In the genomic region with DNA sequence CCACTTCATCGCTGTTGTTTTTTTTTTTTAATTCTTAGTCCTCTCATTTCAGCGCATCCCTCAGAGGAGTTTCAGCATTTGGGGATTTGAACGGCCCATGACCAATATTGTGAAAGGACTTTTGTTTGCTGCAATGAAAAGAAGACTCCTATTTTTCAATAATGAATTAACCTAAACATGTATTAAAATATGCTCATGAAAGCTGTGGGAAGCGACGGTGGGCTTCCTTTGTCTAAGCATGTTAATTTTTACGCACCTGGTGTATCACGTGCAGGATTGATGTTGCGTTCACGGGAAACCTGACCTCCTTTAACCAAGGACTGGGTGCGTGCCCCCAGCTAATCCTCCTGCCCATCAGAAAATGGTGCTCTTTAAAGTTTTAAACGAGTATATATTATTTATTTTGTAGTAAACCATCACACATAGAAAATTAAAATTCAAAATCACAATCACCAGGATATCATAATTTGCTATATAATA, we compare ENCODE assay signal across 9 cellular contexts. TPM values are rescaled to one million over a fixed set of nuclear protein-coding genes. Genes with fewer than 3 reads are reported as not detected.
A peak's percentile ranks its signal among the peaks of the same experiment; 100 is the strongest.
DNase-seq lines count a peak whose midpoint lies in the region; ATAC-seq and TF ChIP-seq lines count a peak whose summit lies in the region.
"Had no signal": no experiment of that assay in that cellular context is flagged by ENCODE, and none has a peak within 500 bp of the region (broad histone marks: within the 10 kb centered on the region; RNA-seq: fewer than 3 reads in every experiment).

No MANE protein-coding gene starts in this region.

- no peaks in the 10 kb centered on the region for H3K27me3 ChIP-seq in Karpas-422 (ENCODE audit: low read length)
- peaks cover 65% of the 10 kb centered on the region for H3K27me3 ChIP-seq in endodermal cell (ENCODE audit: control insufficient read depth, insufficient read depth, low read length, poor library complexity, severe bottlenecking)
- H3K27me3 ChIP-seq in trophoblast cell (ENCODE audit: insufficient read depth, low read length): peaks cover 3% of the 10 kb centered on the region

- no peak overlapping the region for H2BK12ac ChIP-seq in trophoblast cell (ENCODE audit: low read length)

- no peak overlapping the region for H2BK120ac ChIP-seq in trophoblast cell (ENCODE audit: insufficient read depth, low read length, poor library complexity)

- no peaks in the 10 kb centered on the region for H3K36me3 Mint-ChIP-seq in endodermal cell (ENCODE audit: low read depth)

- H3K27ac ChIP-seq in Karpas-422 (ENCODE audit: low read length) (no peak overlapping the region), endodermal cell (ENCODE audit: low read depth, low read length) (no peak overlapping the region), trophoblast cell (ENCODE audit: low read depth, low read length) (no peak overlapping the region)

- H3K4me3 ChIP-seq in GM12875 (ENCODE audit: low read depth, low read length) (peak overlapping the region; percentile 95), Karpas-422 (ENCODE audit: low read length) (peak overlapping the region; percentile 67), endodermal cell (ENCODE audit: low read length) (peak overlapping the region; percentile 77), trophoblast cell (ENCODE audit: low read depth, low read length) (peak overlapping the region; percentile 67)

- H3K9me3 Mint-ChIP-seq in endodermal cell: no peaks in the 10 kb centered on the region

- DNase-seq in Karpas-422 (peak; percentile 42), endodermal cell (no peak), trophoblast cell (no peak), Ammon's horn (ENCODE audit: low spot score) (no peak), NCI-H2029 (lab: John Stamatoyannopoulos, UW) (no peak)
- DNase-seq: RPMI8226 had no signal

- H4K8ac ChIP-seq in trophoblast cell (ENCODE audit: low read depth, low read length): no peak overlapping the region

- H3K9me3 ChIP-seq in Karpas-422 (ENCODE audit: low read length) (no peaks in the 10 kb centered on the region), endodermal cell (ENCODE audit: control insufficient read depth, low read length) (no peaks in the 10 kb centered on the region), trophoblast cell (ENCODE audit: insufficient read depth, low read depth, low read length) (no peaks in the 10 kb centered on the region)

- no peak overlapping the region for H2BK5ac ChIP-seq in trophoblast cell (ENCODE audit: low read depth, low read length, poor library complexity)

- no peaks in the 10 kb centered on the region for H3K79me1 ChIP-seq in trophoblast cell (ENCODE audit: low read length)

- H3K4me1 Mint-ChIP-seq in endodermal cell: no peaks in the 10 kb centered on the region

- H3K4ac ChIP-seq in trophoblast cell (ENCODE audit: low read depth, low read length): no peak overlapping the region

- ATAC-seq in HG03135 (IDR thresholded peaks at IDR 0.05; ENCODE audit: unreplicated experiment): no peak
- no peak for ATAC-seq in GM21447 (IDR thresholded peaks at IDR 0.05; ENCODE audit: unreplicated experiment)

- H2AFZ ChIP-seq in Karpas-422 (ENCODE audit: low read length) (peak overlapping the region; percentile 84), trophoblast cell (ENCODE audit: insufficient read depth, low read length, poor library complexity) (no peak overlapping the region)

- no peak overlapping the region for H4K12ac ChIP-seq in trophoblast cell (ENCODE audit: low read depth, low read length)

- no peak overlapping the region for H3K23ac ChIP-seq in trophoblast cell (ENCODE audit: low read length)

- H3K36me3 ChIP-seq in Karpas-422 (ENCODE audit: insufficient read depth, low read length) (no peaks in the 10 kb centered on the region), endodermal cell (ENCODE audit: control insufficient read depth, insufficient read depth, low read length) (no peaks in the 10 kb centered on the region), trophoblast cell (ENCODE audit: control insufficient read depth in 1 of 2, insufficient read depth in 2 of 2, low read length in 2 of 2) (no peaks in the 10 kb centered on the region)

- no peak overlapping the region for H3K27ac Mint-ChIP-seq in endodermal cell

- H3K4me2 ChIP-seq in Karpas-422 (ENCODE audit: low read depth, low read length, poor library complexity, severe bottlenecking) (peak overlapping the region; percentile 76), trophoblast cell (ENCODE audit: low read length) (peak overlapping the region; percentile 83)

- WGBS in endodermal cell (ENCODE audit: insufficient coverage in 1 of 2, insufficient read length in 1 of 2), 2 experiments: 48 to 51% methylated on average over 7 to 10 of the region's 11 CpGs
- WGBS in trophoblast cell (ENCODE audit: extremely low coverage, insufficient coverage, insufficient read length): no CpG with 5 or more reads among the region's 11 CpGs

- no peak overlapping the region for H3K18ac ChIP-seq in trophoblast cell (ENCODE audit: low read length)

- H3K4me3 Mint-ChIP-seq in endodermal cell: peak overlapping the region; percentile 65

- H3K9ac ChIP-seq in Karpas-422 (ENCODE audit: low read length): peak overlapping the region; percentile 64
- no peak overlapping the region for H3K9ac ChIP-seq in endodermal cell (ENCODE audit: extremely low read depth, low read length, poor library complexity, severe bottlenecking)
- no peak overlapping the region for H3K9ac ChIP-seq in trophoblast cell (ENCODE audit: low read length)

- H3K4me1 ChIP-seq in Karpas-422 (ENCODE audit: low read length): peaks cover 17% of the 10 kb centered on the region
- no peaks in the 10 kb centered on the region for H3K4me1 ChIP-seq in endodermal cell (ENCODE audit: control insufficient read depth, insufficient read depth, low read length)
- peaks cover 3 to 4% of the 10 kb centered on the region in 2 experiments for H3K4me1 ChIP-seq in trophoblast cell (ENCODE audit: control insufficient read depth in 1 of 2, insufficient read depth in 2 of 2, low read length in 2 of 2)

- no peak overlapping the region for H3K14ac ChIP-seq in trophoblast cell (ENCODE audit: low read length)

- no peak for TF ChIP-seq CTCF in GM12875 (IDR thresholded peaks at IDR 0.05; ENCODE audit: borderline replicate concordance, insufficient read depth, low read depth, low read length)
- TF ChIP-seq CTCF in endodermal cell (conservative IDR thresholded peaks at IDR 0.05): no peak

- H4K91ac ChIP-seq in trophoblast cell (ENCODE audit: low read depth, low read length): no peak overlapping the region

- H2AK5ac ChIP-seq in trophoblast cell (ENCODE audit: low read length): no peak overlapping the region

- no peaks in the 10 kb centered on the region for H4K20me1 ChIP-seq in Karpas-422 (ENCODE audit: insufficient read depth, low read depth, low read length)

- H3K79me2 ChIP-seq in Karpas-422 (ENCODE audit: low read length): no peaks in the 10 kb centered on the region
- H3K79me2 ChIP-seq in trophoblast cell (ENCODE audit: control insufficient read depth, insufficient read depth, low read length, poor library complexity): peaks cover 4% of the 10 kb centered on the region

- peaks cover 78% of the 10 kb centered on the region for H3K27me3 Mint-ChIP-seq in endodermal cell (ENCODE audit: insufficient read depth)

- H3K9me2 ChIP-seq in Karpas-422 (replicated peaks; ENCODE audit: insufficient read depth, low read length): no peaks in the 10 kb centered on the region

RNA-seq across cellular contexts. Expression of a gene that starts 0.6 kb away (rescaled TPM):
- total RNA-seq in Karpas-422 (2014; rRNA removed; shearing (Covaris generic); ENCODE audit: low replicate concordance): 2.2 TPM in 1 of 2 replicates, not detected in the other
- total RNA-seq in endodermal cell: under 1 TPM; 0.26 to 0.80 TPM
- polyA plus RNA-seq in endodermal cell (2013, experiment 1 of 2): 0.82 TPM
- polyA plus RNA-seq in endodermal cell (2013, experiment 2 of 2): 1.3 TPM
- 0.58 and 0.82 TPM in 2 replicates for polyA plus RNA-seq in trophoblast cell (2013)

RNA-seq across cellular contexts. Expression of a gene that starts 46.3 kb away (rescaled TPM):
- 13.4 and 19.0 TPM in 2 replicates for total RNA-seq in Karpas-422 (2014; rRNA removed; shearing (Covaris generic); ENCODE audit: low replicate concordance)
- 10 to 100 TPM; 23.3 to 24.7 TPM for total RNA-seq in endodermal cell
- polyA plus RNA-seq in endodermal cell (2013, experiment 1 of 2): 41.7 TPM
- polyA plus RNA-seq in endodermal cell (2013, experiment 2 of 2): 35.4 TPM
- 18.6 and 18.8 TPM in 2 replicates for polyA plus RNA-seq in trophoblast cell (2013)
